In genomic region chr7:47550788-47551470, GRCh38 we compare ENCODE assay signal across 2 cellular contexts.
TF ChIP-seq lines count a peak whose summit lies in the region.

No MANE protein-coding gene starts in this region.

TF ChIP-seq in IMR-90, 13 proteins besides CTCF, POLR2A, EP300 and RAD21:
- no peak for TF ChIP-seq CHD1 (IDR thresholded peaks at IDR 0.05; ENCODE audit: low read depth, low read length)
- TF ChIP-seq MXI1 (IDR thresholded peaks at IDR 0.05; ENCODE audit: borderline replicate concordance, low read depth, low read length), result no peak
- no peak for TF ChIP-seq ELK1 (IDR thresholded peaks at IDR 0.05; ENCODE audit: borderline replicate concordance, low read depth, low read length)
- TF ChIP-seq RCOR1 (IDR thresholded peaks at IDR 0.05; ENCODE audit: insufficient replicate concordance, low read length), result no peak
- TF ChIP-seq FOS (IDR thresholded peaks at IDR 0.05; ENCODE audit: low read depth, low read length), result no peak
- no peak for TF ChIP-seq BHLHE40 (IDR thresholded peaks at IDR 0.05; ENCODE audit: low read depth, low read length)
- no peak for TF ChIP-seq RFX5 (IDR thresholded peaks at IDR 0.05; ENCODE audit: low read depth, low read length)
- TF ChIP-seq MAZ (IDR thresholded peaks at IDR 0.05; ENCODE audit: borderline replicate concordance, low read depth, low read length), result no peak
- no peak for TF ChIP-seq CEBPB (IDR thresholded peaks at IDR 0.05; ENCODE audit: low read depth, low read length)

TF ChIP-seq in H1, 55 proteins besides CTCF, POLR2A, EP300 and RAD21:
- TF ChIP-seq TEAD4 (IDR thresholded peaks at IDR 0.05; ENCODE audit: low read depth, low read length) (no peak), TCF12 (IDR thresholded peaks at IDR 0.05; ENCODE audit: low read depth, low read length) (no peak), HDAC6 (IDR thresholded peaks at IDR 0.05; ENCODE audit: low read depth, low read length) (no peak), USF2 (IDR thresholded peaks at IDR 0.05; ENCODE audit: low read length) (no peak), CHD1 (IDR thresholded peaks at IDR 0.05; ENCODE audit: low read depth, low read length) (no peak), SAP30 (IDR thresholded peaks at IDR 0.05; ENCODE audit: insufficient read depth, insufficient replicate concordance, low read length) (no peak), KDM4A (IDR thresholded peaks at IDR 0.05; ENCODE audit: low read depth, low read length, severe bottlenecking) (no peak), RBBP5 (IDR thresholded peaks at IDR 0.05; ENCODE audit: borderline replicate concordance, low read depth, low read length) (no peak), JUN (IDR thresholded peaks at IDR 0.05; ENCODE audit: low read depth, low read length) (no peak), SRF (IDR thresholded peaks at IDR 0.05; ENCODE audit: low read depth, low read length) (no peak), SIX5 (IDR thresholded peaks at IDR 0.05; ENCODE audit: low read depth, low read length) (no peak), SUZ12 (IDR thresholded peaks at IDR 0.05; ENCODE audit: low read length) (no peak), EGR1 (IDR thresholded peaks at IDR 0.05; ENCODE audit: borderline replicate concordance, low read depth, low read length) (no peak), GTF2F1 (IDR thresholded peaks at IDR 0.05; ENCODE audit: borderline replicate concordance, low read depth, low read length) (no peak)
